In genomic region chr4:32148120-32148666, GRCh38 we compare ENCODE assay signal across 16 cellular contexts.
DNase-seq lines count a peak whose midpoint lies in the region; ATAC-seq and TF ChIP-seq lines count a peak whose summit lies in the region.
"Had no signal": no experiment of that assay in that cellular context is flagged by ENCODE, and none has a peak within 500 bp of the region (broad histone marks: within the 10 kb centered on the region; RNA-seq: fewer than 3 reads in every experiment).

No MANE protein-coding gene starts in this region.

- no peaks in the 10 kb centered on the region for H3K36me3 ChIP-seq in Caco-2 (ENCODE audit: control insufficient read depth, insufficient read depth, low read length)
- H3K36me3 ChIP-seq: adrenal gland, tibial artery had no signal

- peaks cover 2% of the 10 kb centered on the region for H3K27me3 Mint-ChIP-seq in Caco-2 (ENCODE audit: insufficient read depth, unreplicated experiment)

- H3K36me3 Mint-ChIP-seq in Caco-2 (ENCODE audit: insufficient read depth, unreplicated experiment): no peaks in the 10 kb centered on the region

- H3K27me3 ChIP-seq in Caco-2 (replicated peaks; ENCODE audit: control insufficient read depth, insufficient read depth, low read length): no peaks in the 10 kb centered on the region
- H3K27me3 ChIP-seq: adrenal gland, tibial artery had no signal

- TF ChIP-seq CTCF in AG10803 (conservative IDR thresholded peaks at IDR 0.05; ENCODE audit: low read length) (no peak), cardiac fibroblast (IDR thresholded peaks at IDR 0.05; ENCODE audit: low read depth, low read length) (no peak), Caco-2 (IDR thresholded peaks at IDR 0.05; ENCODE audit: insufficient read depth in 1 of 2, low read depth in 1 of 2, low read length in 1 of 2, severe bottlenecking in 1 of 2, unreplicated experiment in 1 of 2) (no peak)

- H3K27ac Mint-ChIP-seq in Caco-2 (ENCODE audit: unreplicated experiment): no peak overlapping the region

- intact Hi-C loops in Caco-2 (cut with micrococcal nuclease; ENCODE audit: unreplicated experiment): no loop called here

- BruUV-seq in Caco-2 (replicated peaks; lab: Mats Ljungman, UMichigan): no TSS peak

- POLR2A ChIA-PET in Caco-2 (lab: Charles Lee): no interaction called here

- no peaks in the 10 kb centered on the region for H3K9me3 ChIP-seq in Caco-2
- H3K9me3 ChIP-seq: adrenal gland, SK-N-SH, tibial artery had no signal

- H3K4me1 ChIP-seq in Caco-2: no peaks in the 10 kb centered on the region
- H3K4me1 ChIP-seq: adrenal gland, tibial artery had no signal

- CTCF ChIA-PET in Caco-2 (lab: Charles Lee): no interaction called here

- no peaks in the 10 kb centered on the region for H3K4me1 Mint-ChIP-seq in Caco-2 (ENCODE audit: low read depth, unreplicated experiment)

- no peak overlapping the region for H3K4me3 Mint-ChIP-seq in Caco-2 (ENCODE audit: unreplicated experiment)

- H3K9me3 Mint-ChIP-seq in Caco-2 (ENCODE audit: unreplicated experiment): no peaks in the 10 kb centered on the region

- H3K4me3 ChIP-seq in AG10803 (ENCODE audit: low read length) (no peak overlapping the region), cardiac fibroblast (replicated peaks in 1 of 2; ENCODE audit: low read depth in 2 of 2, low read length in 2 of 2) (no peak overlapping the region), Caco-2 (ENCODE audit: low read depth, low read length) (no peak overlapping the region)
- H3K4me3 ChIP-seq: adrenal gland, tibial artery had no signal

- peak; percentile 12 for DNase-seq in AG10803 (ENCODE audit: low read depth)
- peak; percentile 22 for DNase-seq in NCI-H226
- peak; percentile 72 to 83 for DNase-seq in cardiac fibroblast (ENCODE audit: low read depth in 2 of 2)
- DNase-seq in medulla oblongata (ENCODE audit: extremely low spot score): peak; percentile 22
- DNase-seq in cortex of kidney (lab: John Stamatoyannopoulos, UW): no peak
- no peak for DNase-seq in Caco-2
- DNase-seq in NCI-H2171 (lab: John Stamatoyannopoulos, UW): no peak
- DNase-seq: activated CD4-positive, alpha-beta T cell treated with anti-CD3 and anti-CD28 coated beads, Interleukin-2, amount 50 U/mL, for 48 hours; adrenal gland; AML-193; left cardiac atrium; retina; SK-N-SH; tibial artery had no signal

- ATAC-seq in HG03135 (IDR thresholded peaks at IDR 0.05; ENCODE audit: unreplicated experiment): no peak
- ATAC-seq: esophagus mucosa had no signal

Comparison
In these comparisons a context has a peak if more than half of its experiments do, and no peak if none do; other contexts are left out.
1. DNase-seq: peak in AG10803 (single experiment), NCI-H226 (single experiment), cardiac fibroblast (2 of 2) and medulla oblongata (single experiment); none in cortex of kidney (single experiment), Caco-2 (0 of 2) and NCI-H2171 (single experiment).